19 cellular contexts compared by ENCODE assay signal in genomic region chr3:36697397-36698001, GRCh38.
A peak's percentile ranks its signal among the peaks of the same experiment; 100 is the strongest.
DNase-seq lines count a peak whose midpoint lies in the region; ATAC-seq, FAIRE-seq and TF ChIP-seq lines count a peak whose summit lies in the region.
"Had no signal": no experiment of that assay in that cellular context is flagged by ENCODE, and none has a peak within 500 bp of the region (broad histone marks: within the 10 kb centered on the region; RNA-seq: fewer than 3 reads in every experiment).

No MANE protein-coding gene starts in this region.

- WGBS in A549 (ENCODE audit: missing lambda C conversion rate): 78% methylated on average over 6 of the region's 6 CpGs

- H3K4me3 Mint-ChIP-seq in Calu3 (ENCODE audit: low read depth, unreplicated experiment): no peak overlapping the region
- H3K4me3 Mint-ChIP-seq: CD14-positive monocyte, natural killer cell, T-helper 17 cell had no signal

- no peaks in the 10 kb centered on the region for H3K9me3 Mint-ChIP-seq in Calu3 (ENCODE audit: low read depth, unreplicated experiment)
- H3K9me3 Mint-ChIP-seq: natural killer cell had no signal

- no peak overlapping the region for H3K4me2 ChIP-seq in A549

- TF ChIP-seq POLR2A in A549 (IDR thresholded peaks at IDR 0.05; ENCODE audit: low read length): no peak

- CTCF ChIA-PET in A549 (lab: Yijun Ruan, JAX): interaction anchor here (0.5 to 6.5 kb wide), 6 partner anchors 10 to 733 kb away, joined by 3 to 91 read pairs (median 4); no protein-coding TSS in a partner anchor
- CTCF ChIA-PET in Calu3 (lab: Charles Lee): no interaction called here

- intact Hi-C loops in Calu3 (cut with micrococcal nuclease; ENCODE audit: unreplicated experiment): no loop called here

- H3K36me3 Mint-ChIP-seq in Calu3 (ENCODE audit: insufficient read depth, unreplicated experiment): peaks cover 5% of the 10 kb centered on the region
- H3K36me3 Mint-ChIP-seq: CD14-positive monocyte, natural killer cell had no signal

- H3K27ac ChIP-seq in A549: peak overlapping the region; percentile 22 to 41; a peak in 4 of 6 replicates
- H3K27ac ChIP-seq: esophagus squamous epithelium, thoracic aorta had no signal

- POLR2A ChIA-PET in A549 (lab: Yijun Ruan, JAX): no interaction called here

- DNase-seq in A549 (ENCODE audit: low read depth in 1 of 2, low spot score in 1 of 2) (peak in 1 of 2 experiments; percentile 13), Calu3 (peak; percentile 15), OCI-M1 (lab: John Stamatoyannopoulos, UW) (peak; percentile 31), choroid plexus epithelial cell (ENCODE audit: low read depth) (peak; percentile 14), NCI-H1694 (lab: John Stamatoyannopoulos, UW) (no peak), amygdala (lab: John Stamatoyannopoulos, UW) (no peak)
- DNase-seq: activated CD4-positive, alpha-beta T cell treated with anti-CD3 and anti-CD28 coated beads for 48 hours; activated T-cell treated with anti-CD3 and anti-CD28 coated beads, Interleukin-2, amount 50 U/mL, for 48 hours; esophagus squamous epithelium; hypothalamus; natural killer cell; retina; T-helper 17 cell had no signal

- H3K27me3 Mint-ChIP-seq in Calu3 (ENCODE audit: unreplicated experiment): no peaks in the 10 kb centered on the region

- no peak overlapping the region for H3K4me3 ChIP-seq in A549
- H3K4me3 ChIP-seq in choroid plexus epithelial cell (ENCODE audit: low read depth, low read length): no peak overlapping the region
- H3K4me3 ChIP-seq: esophagus squamous epithelium, GM12878, thoracic aorta had no signal

- ATAC-seq in A549: peak in 1 of 2 experiments; percentile 33; a peak in 1 of 6 replicates
- ATAC-seq in GM21423 (IDR thresholded peaks at IDR 0.05; ENCODE audit: unreplicated experiment): no peak
- no peak for ATAC-seq in GM19324 (IDR thresholded peaks at IDR 0.05; ENCODE audit: low FRiP score, unreplicated experiment)
- ATAC-seq: GM12878, natural killer cell, T-helper 17 cell had no signal

- H3K4me1 ChIP-seq in A549: peaks cover 13% of the 10 kb centered on the region
- H3K4me1 ChIP-seq: esophagus squamous epithelium had no signal

- H3K27ac Mint-ChIP-seq in Calu3 (ENCODE audit: unreplicated experiment): no peak overlapping the region
- H3K27ac Mint-ChIP-seq: natural killer cell, T-helper 17 cell had no signal

- no peaks in the 10 kb centered on the region for H3K9me3 ChIP-seq in A549
- H3K9me3 ChIP-seq: esophagus squamous epithelium had no signal

- no TSS peak for BruUV-seq in Calu3 (replicated peaks; lab: Mats Ljungman, UMichigan)

- FAIRE-seq in A549 (lab: Jason Lieb, UNC): no peak
- FAIRE-seq: GM12878, HTR-8/SVneo had no signal

- TF ChIP-seq CTCF in A549 (IDR thresholded peaks at IDR 0.05) (peak; percentile 42; the same call in 2 of the 3 replicates), Calu3 (IDR thresholded peaks at IDR 0.05; ENCODE audit: unreplicated experiment) (no peak), choroid plexus epithelial cell (conservative IDR thresholded peaks at IDR 0.05; ENCODE audit: low read depth, low read length) (peak; percentile 29)

- H3K4me1 Mint-ChIP-seq in Calu3 (ENCODE audit: low read depth, unreplicated experiment): peaks cover 18% of the 10 kb centered on the region
- H3K4me1 Mint-ChIP-seq: CD14-positive monocyte, natural killer cell had no signal

- no peak for TF ChIP-seq EP300 in A549 (IDR thresholded peaks at IDR 0.05)

- peak; percentile 68 to 70 for TF ChIP-seq RAD21 in A549 (conservative IDR thresholded peaks at IDR 0.05 in 1 of 2, IDR thresholded peaks at IDR 0.05 in 1 of 2)

TF ChIP-seq in A549, 52 proteins besides CTCF, POLR2A, EP300 and RAD21:
- peak; percentile 65 for TF ChIP-seq SMC3 (IDR thresholded peaks at IDR 0.05)
- no peak for TF ChIP-seq FOXS1 (CRISPR knock-in tag; IDR thresholded peaks at IDR 0.05)

Comparison
In these comparisons a context has a peak if more than half of its experiments do, and no peak if none do; other contexts are left out.
1. DNase-seq: peak in Calu3 (single experiment), OCI-M1 (single experiment) and choroid plexus epithelial cell (single experiment); none in NCI-H1694 (single experiment) and amygdala (0 of 56).